1 cellular context compared by ENCODE assay signal in the genomic region with DNA sequence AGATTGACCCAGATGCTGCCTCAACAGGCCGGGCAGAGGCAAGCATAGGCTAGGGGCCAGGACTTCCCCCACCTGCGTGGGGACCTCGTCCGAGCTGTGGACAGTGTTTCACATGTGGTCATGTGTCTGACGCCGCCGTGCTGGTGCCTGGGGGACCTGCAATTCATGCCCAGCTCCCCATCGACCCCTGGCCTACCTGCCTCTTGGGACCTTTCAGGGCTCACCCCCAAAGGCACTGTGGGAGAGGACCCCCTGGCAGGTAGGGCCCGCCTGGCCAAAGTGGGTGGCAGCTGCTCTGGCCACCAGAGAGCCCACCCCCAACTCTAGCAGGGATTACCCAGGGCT.
TF ChIP-seq lines count a peak whose summit lies in the region.

No MANE protein-coding gene starts in this region.

TF ChIP-seq in endothelial cell of umbilical vein, 7 proteins besides CTCF, POLR2A, EP300 and RAD21 (continued from another document):
- TF ChIP-seq EZH2 (IDR thresholded peaks at IDR 0.05; ENCODE audit: borderline replicate concordance, low read depth, low read length, severe bottlenecking) (no peak), MYC (IDR thresholded peaks at IDR 0.05; ENCODE audit: low read depth, low read length) (no peak)
TF ChIP-seq in endothelial cell of umbilical vein: peak in this region for 0.
